In genomic region chr9:122314193-122314592, GRCh38 we compare ENCODE assay signal across 1 cellular context.
A peak's percentile ranks its signal among the peaks of the same experiment; 100 is the strongest.
TF ChIP-seq lines count a peak whose summit lies in the region.

No MANE protein-coding gene starts in this region.

TF ChIP-seq in GM12878, 131 proteins besides CTCF, POLR2A, EP300 and RAD21:
- no peak for TF ChIP-seq YBX1 (IDR thresholded peaks at IDR 0.05)
- peak; percentile 21 for TF ChIP-seq USF1 (IDR thresholded peaks at IDR 0.05; ENCODE audit: borderline replicate concordance, extremely low read length, insufficient read depth, low read depth, low read length)
- TF ChIP-seq NR2C1 (IDR thresholded peaks at IDR 0.05): no peak
- TF ChIP-seq CEBPB (IDR thresholded peaks at IDR 0.05; ENCODE audit: borderline replicate concordance in 1 of 2, low read depth in 2 of 2, low read length in 2 of 2): no peak
- TF ChIP-seq RAD51 (IDR thresholded peaks at IDR 0.05): 0 out of 2 replicates have a peak, but pooled peaks have one; percentile 17
